Comparison of ENCODE assay signal across 9 cellular contexts in genomic region chr2:64819774-64820688, GRCh38.
DNase-seq lines count a peak whose midpoint lies in the region; ATAC-seq, FAIRE-seq and TF ChIP-seq lines count a peak whose summit lies in the region.
"Had no signal": no experiment of that assay in that cellular context is flagged by ENCODE, and none has a peak within 500 bp of the region (broad histone marks: within the 10 kb centered on the region; RNA-seq: fewer than 3 reads in every experiment).

No MANE protein-coding gene starts in this region.

- TF ChIP-seq POLR2A in HepG2 (IDR thresholded peaks at IDR 0.05; ENCODE audit: insufficient read depth in 1 of 2, low read depth in 2 of 2, low read length in 2 of 2) (no peak), vagina (IDR thresholded peaks at IDR 0.05) (no peak)

- H2AFZ ChIP-seq in HepG2 (ENCODE audit: low read length) = no peak overlapping the region

- ATAC-seq in GM19035 (IDR thresholded peaks at IDR 0.05; ENCODE audit: unreplicated experiment) (peak; percentile 90), HG03039 (IDR thresholded peaks at IDR 0.05; ENCODE audit: unreplicated experiment) (peak; percentile 75), HepG2 (no peak)
- ATAC-seq in activated CD4-positive, alpha-beta T cell treated with anti-CD3 and anti-CD28 coated beads for 36 hours = peak; percentile 98
- ATAC-seq: Panc1 had no signal

- H3K9me3 ChIP-seq in HepG2 (ENCODE audit: low read length) (no peaks in the 10 kb centered on the region), vagina (no peaks in the 10 kb centered on the region), WERI-Rb-1 (ENCODE audit: severe bottlenecking) (peaks cover 3% of the 10 kb centered on the region)

- BruUV-seq in HepG2 (replicated peaks; lab: Mats Ljungman, UMichigan) = no TSS peak

- H3K27me3 Mint-ChIP-seq in activated CD4-positive, alpha-beta T cell treated with anti-CD3 and anti-CD28 coated beads for 36 hours = no peaks in the 10 kb centered on the region

- no peak overlapping the region for H3K4me3 ChIP-seq in HepG2 (replicated peaks in 1 of 3; ENCODE audit: insufficient read depth in 1 of 3, low read depth in 2 of 3, low read length in 3 of 3)
- H3K4me3 ChIP-seq in vagina = peak overlapping the region in 1 of 2 donors; percentile 3
- H3K4me3 ChIP-seq in WERI-Rb-1 (ENCODE audit: low read depth, low read length) = no peak overlapping the region

- no peaks in the 10 kb centered on the region for H3K79me2 ChIP-seq in HepG2 (ENCODE audit: insufficient read depth, low read length)

- POLR2A ChIA-PET in activated CD4-positive, alpha-beta T cell treated with anti-CD3 and anti-CD28 coated beads for 36 hours (lab: Charles Lee) = no interaction called here
- POLR2A ChIA-PET in HepG2 (lab: Yijun Ruan, JAX) = no interaction called here
- POLR2A ChIA-PET in RWPE1 (lab: Yijun Ruan, JAX; ENCODE audit: low non-redundant PET) = no interaction called here

- in situ Hi-C loops in HepG2 (cut with HindIII; ENCODE audit: extremely low pct_ligation_motif_present, low pct_unique_long_range_greater_than_20kb) = no loop called here

- no peaks in the 10 kb centered on the region for H3K36me3 Mint-ChIP-seq in activated CD4-positive, alpha-beta T cell treated with anti-CD3 and anti-CD28 coated beads for 36 hours (ENCODE audit: low read depth)

- TF ChIP-seq EP300 in HepG2 (IDR thresholded peaks at IDR 0.05; ENCODE audit: low read depth in 2 of 2, low read length in 2 of 2) (no peak), HepG2 (CRISPR knock-in tag; IDR thresholded peaks at IDR 0.05; ENCODE audit: borderline replicate concordance) (no peak)

- H3K4me1 ChIP-seq in HepG2 (ENCODE audit: insufficient read depth, low read length) (peaks cover 63% of the 10 kb centered on the region), vagina (peaks cover 14% of the 10 kb centered on the region)

- CTCF ChIA-PET in activated CD4-positive, alpha-beta T cell treated with anti-CD3 and anti-CD28 coated beads for 36 hours (lab: Charles Lee) = interaction anchor here (0.6 to 2.4 kb wide), 6 partner anchors 11 to 526 kb away, joined by 3 to 17 read pairs (median 5); no protein-coding TSS in a partner anchor
- CTCF ChIA-PET in HepG2 (lab: Yijun Ruan, JAX; ENCODE audit: low intra/inter-chr PET ratio, low total read pairs) (no interaction called here), RWPE1 (lab: Yijun Ruan, JAX) (interaction anchor here (0.7 kb wide), 1 partner anchor 435 kb away, joined by 3 read pairs; no protein-coding TSS in a partner anchor)

- TF ChIP-seq RAD21 in HepG2 (CRISPR knock-in tag; IDR thresholded peaks at IDR 0.05) = no peak

- H3K27ac Mint-ChIP-seq in activated CD4-positive, alpha-beta T cell treated with anti-CD3 and anti-CD28 coated beads for 36 hours = peak overlapping the region; percentile 92

- peaks cover 0 to 11% of the 10 kb centered on the region in 2 experiments; a peak in 3 of 5 replicates for H3K27me3 ChIP-seq in HepG2 (ENCODE audit: control insufficient read depth in 1 of 2, insufficient read depth in 2 of 2, low read length in 2 of 2)
- H3K27me3 ChIP-seq in vagina = no peaks in the 10 kb centered on the region
- H3K27me3 ChIP-seq in WERI-Rb-1 (ENCODE audit: insufficient read depth, low read depth, severe bottlenecking) = no peaks in the 10 kb centered on the region

- FAIRE-seq in HepG2 (lab: Jason Lieb, UNC) = peak; percentile 34

- H3K4me2 ChIP-seq in HepG2 (ENCODE audit: low read depth, low read length) = no peak overlapping the region

- H3K27ac ChIP-seq in HepG2 (ENCODE audit: extremely low read length, insufficient read depth, low read length) (no peak overlapping the region), vagina (peak overlapping the region; percentile 70), RWPE1 (no peak overlapping the region), WERI-Rb-1 (no peak overlapping the region)

- no peaks in the 10 kb centered on the region for H3K9me3 Mint-ChIP-seq in activated CD4-positive, alpha-beta T cell treated with anti-CD3 and anti-CD28 coated beads for 36 hours (ENCODE audit: low read depth)

- TF ChIP-seq CTCF in HepG2 (CRISPR knock-in tag; IDR thresholded peaks at IDR 0.05) (no peak), vagina (IDR thresholded peaks at IDR 0.05) (no peak), RWPE1 (conservative IDR thresholded peaks at IDR 0.05; ENCODE audit: low read depth) (no peak), WERI-Rb-1 (IDR thresholded peaks at IDR 0.05; ENCODE audit: low read depth, low read length) (no peak)

- no peak overlapping the region for H3K9ac ChIP-seq in HepG2 (ENCODE audit: insufficient read depth, low read depth, low read length)

- DNase-seq in activated CD4-positive, alpha-beta T cell treated with anti-CD3 and anti-CD28 coated beads for 36 hours = peak; percentile 75
- DNase-seq in HepG2 (ENCODE audit: low spot score) = no peak
- DNase-seq in vagina (ENCODE audit: extremely low spot score in 2 of 2) = no peak
- no peak for DNase-seq in RWPE1 (ENCODE audit: low spot score)
- no peak for DNase-seq in WERI-Rb-1
- DNase-seq in GDM1 (lab: John Stamatoyannopoulos, UW) = no peak

- H3K4me1 Mint-ChIP-seq in activated CD4-positive, alpha-beta T cell treated with anti-CD3 and anti-CD28 coated beads for 36 hours = peaks cover 23% of the 10 kb centered on the region

- intact Hi-C loops in activated CD4-positive, alpha-beta T cell treated with anti-CD3 and anti-CD28 coated beads for 36 hours (cut with DNase I, micrococcal nuclease) = loop anchor here (1.0 to 2.0 kb wide), 2 partner anchors 13 to 69 kb away; no protein-coding TSS in a partner anchor
- intact Hi-C loops in HepG2 (cut with micrococcal nuclease; ENCODE audit: unreplicated experiment) = no loop called here
- intact Hi-C loops in vagina (cut with DNase I) = no loop called here

- no peaks in the 10 kb centered on the region for H4K20me1 ChIP-seq in HepG2 (ENCODE audit: insufficient read depth, low read length)

- peak overlapping the region; percentile 35 for H3K4me3 Mint-ChIP-seq in activated CD4-positive, alpha-beta T cell treated with anti-CD3 and anti-CD28 coated beads for 36 hours

- WGBS in HepG2 (ENCODE audit: low lambda C conversion rate) = 78% methylated on average over 11 of the region's 11 CpGs

- H3K36me3 ChIP-seq in HepG2 (replicated peaks in 1 of 2; ENCODE audit: control insufficient read depth in 1 of 2, insufficient read depth in 2 of 2, low read length in 2 of 2) (no peaks in the 10 kb centered on the region), vagina (no peaks in the 10 kb centered on the region), WERI-Rb-1 (no peaks in the 10 kb centered on the region)

TF ChIP-seq in HepG2, 621 proteins besides CTCF, POLR2A, EP300 and RAD21:
- TF ChIP-seq RFX1 (IDR thresholded peaks at IDR 0.05) (peak; percentile 41; the same call in 1 of the 2 replicates), GPBP1L1 (CRISPR knock-in tag; IDR thresholded peaks at IDR 0.05) (no peak)

Comparison
In these comparisons a context has a peak if more than half of its experiments do, and no peak if none do; other contexts are left out.
1. intact Hi-C loops: an anchor here in activated CD4-positive, alpha-beta T cell treated with anti-CD3 and anti-CD28 coated beads for 36 hours (1.0 to 2.0 kb wide); none called in HepG2 and vagina.